In genomic region chr6:167647333-167647732, GRCh38 we compare ENCODE assay signal across 1 cellular context.
TF ChIP-seq lines count a peak whose summit lies in the region.

No MANE protein-coding gene starts in this region.

TF ChIP-seq in H1, 55 proteins besides CTCF, POLR2A, EP300 and RAD21:
- TF ChIP-seq ASH2L (IDR thresholded peaks at IDR 0.05; ENCODE audit: low read length) = no peak
- TF ChIP-seq TBP (IDR thresholded peaks at IDR 0.05; ENCODE audit: low read depth, low read length) = no peak
- no peak for TF ChIP-seq MAX (IDR thresholded peaks at IDR 0.05)
- no peak for TF ChIP-seq POU5F1 (IDR thresholded peaks at IDR 0.05; ENCODE audit: low read depth, low read length)
- no peak for TF ChIP-seq CBX5 (IDR thresholded peaks at IDR 0.05; ENCODE audit: low read depth, low read length)
- no peak for TF ChIP-seq BACH1 (IDR thresholded peaks at IDR 0.05; ENCODE audit: low read length)
- TF ChIP-seq TAF7 (optimal IDR thresholded peaks at IDR 0.05; ENCODE audit: borderline replicate concordance, low read depth, low read length) = no peak
- no peak for TF ChIP-seq CHD1 (IDR thresholded peaks at IDR 0.05; ENCODE audit: low read depth, low read length)
- no peak for TF ChIP-seq SP4 (IDR thresholded peaks at IDR 0.05; ENCODE audit: low read length)
